Comparison of ENCODE assay signal across 22 cellular contexts in the genomic region with DNA sequence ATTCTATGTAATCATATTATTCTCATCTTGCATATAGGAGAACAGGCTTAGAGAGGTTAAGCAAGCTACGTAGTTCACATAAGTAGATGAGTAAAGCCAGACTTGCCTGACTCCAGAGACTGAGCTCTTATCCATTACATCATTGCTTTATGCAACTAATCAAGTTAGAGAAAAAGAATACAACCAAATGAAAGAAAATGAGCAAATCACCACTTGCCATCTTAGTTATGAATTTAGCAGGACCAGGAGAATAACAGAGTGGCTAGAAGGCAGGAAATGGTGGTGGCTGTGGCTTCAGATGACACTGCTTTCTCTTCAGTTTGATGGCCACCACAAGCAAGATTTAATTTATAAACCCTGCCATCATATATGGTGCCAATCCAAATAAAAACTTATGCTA.
"Had no signal": no experiment of that assay in that cellular context is flagged by ENCODE, and none has a peak within 500 bp of the region (broad histone marks: within the 10 kb centered on the region; RNA-seq: fewer than 3 reads in every experiment).

No MANE protein-coding gene starts in this region.

- ATAC-seq: activated CD4-positive, alpha-beta T cell treated with anti-CD3 and anti-CD28 coated beads for 36 hours; esophagus mucosa; left lung; sciatic nerve; stimulated activated memory B cell treated with anti-CD40 and anti-IgM and Interleukin-4, amounts not matched to agents 10 μg/mL and 1 μg/mL and 100 μg/mL, for 72 hours had no signal

- H3K9me3 Mint-ChIP-seq: activated naive CD4-positive, alpha-beta T cell treated with anti-CD3 and anti-CD28 coated beads, Interleukin-2, amount 50 U/mL, for 24 hours; naive B cell; neural progenitor cell; stimulated activated memory B cell treated with anti-CD40 and anti-IgM and Interleukin-4, amounts not matched to agents 10 μg/mL and 1 μg/mL and 100 μg/mL, for 72 hours; type B pancreatic cell had no signal

- H3K4me1 Mint-ChIP-seq: activated CD4-positive, alpha-beta T cell treated with anti-CD3 and anti-CD28 coated beads for 36 hours; activated naive CD4-positive, alpha-beta T cell treated with anti-CD3 and anti-CD28 coated beads, Interleukin-2, amount 50 U/mL, for 24 hours; naive B cell; neural progenitor cell; stimulated activated memory B cell treated with anti-CD40 and anti-IgM and Interleukin-4, amounts not matched to agents 10 μg/mL and 1 μg/mL and 100 μg/mL, for 72 hours had no signal

- H3K27me3 Mint-ChIP-seq: activated CD4-positive, alpha-beta T cell treated with anti-CD3 and anti-CD28 coated beads for 36 hours; activated naive CD4-positive, alpha-beta T cell treated with anti-CD3 and anti-CD28 coated beads, Interleukin-2, amount 50 U/mL, for 24 hours; naive B cell; stimulated activated memory B cell treated with anti-CD40 and anti-IgM and Interleukin-4, amounts not matched to agents 10 μg/mL and 1 μg/mL and 100 μg/mL, for 72 hours; type B pancreatic cell had no signal

- DNase-seq: activated CD4-positive, alpha-beta T cell treated with anti-CD3 and anti-CD28 coated beads for 36 hours; activated CD8-positive, alpha-beta memory T cell treated with anti-CD3 and anti-CD28 coated beads, Interleukin-2, amount 50 U/mL, for 48 hours; activated gamma-delta T cell treated with Interleukin-2 at 50 U/mL for 16 hours; adrenal gland; central memory CD4-positive, alpha-beta T cell; effector memory CD4-positive, alpha-beta T cell; foreskin melanocyte; glutamatergic neuron; kidney glomerular epithelial cell; left lung; naive B cell; posterior cingulate gyrus; small intestine; stimulated activated CD4-positive, alpha-beta T cell treated with anti-CD3 and anti-CD28 coated beads, Interleukin-2, amount 100 ng/mL, for 24 hours; T-helper 9 cell; testis had no signal

- H3K4me3 Mint-ChIP-seq: activated CD4-positive, alpha-beta T cell treated with anti-CD3 and anti-CD28 coated beads for 36 hours; activated naive CD4-positive, alpha-beta T cell treated with anti-CD3 and anti-CD28 coated beads, Interleukin-2, amount 50 U/mL, for 24 hours; naive B cell; neural progenitor cell; stimulated activated memory B cell treated with anti-CD40 and anti-IgM and Interleukin-4, amounts not matched to agents 10 μg/mL and 1 μg/mL and 100 μg/mL, for 72 hours; type B pancreatic cell had no signal

- H3K27ac Mint-ChIP-seq: activated CD4-positive, alpha-beta T cell treated with anti-CD3 and anti-CD28 coated beads for 36 hours; activated naive CD4-positive, alpha-beta T cell treated with anti-CD3 and anti-CD28 coated beads, Interleukin-2, amount 50 U/mL, for 24 hours; neural progenitor cell; stimulated activated memory B cell treated with anti-CD40 and anti-IgM and Interleukin-4, amounts not matched to agents 10 μg/mL and 1 μg/mL and 100 μg/mL, for 72 hours; type B pancreatic cell had no signal
